In genomic region chr1:95035536-95035935, GRCh38 we compare ENCODE assay signal across 14 cellular contexts. TPM values are rescaled to one million over a fixed set of nuclear protein-coding genes. Genes with fewer than 3 reads are reported as not detected.
A peak's percentile ranks its signal among the peaks of the same experiment; 100 is the strongest.
DNase-seq lines count a peak whose midpoint lies in the region; FAIRE-seq and TF ChIP-seq lines count a peak whose summit lies in the region.
"Had no signal": no experiment of that assay in that cellular context is flagged by ENCODE, and none has a peak within 500 bp of the region (broad histone marks: within the 10 kb centered on the region; RNA-seq: fewer than 3 reads in every experiment).

No MANE protein-coding gene starts in this region.

- peak in 1 of 2 experiments; percentile 97; a peak in 2 of 4 replicates for TF ChIP-seq EP300 in SK-N-SH (IDR thresholded peaks at IDR 0.05; ENCODE audit: borderline replicate concordance in 1 of 2, low read depth in 1 of 2, low read length in 1 of 2)

- H3K9me2 ChIP-seq in SK-N-SH = no peaks in the 10 kb centered on the region

- H3K9me3 Mint-ChIP-seq in neural progenitor cell = no peaks in the 10 kb centered on the region
- H3K9me3 Mint-ChIP-seq: activated naive CD8-positive, alpha-beta T cell treated with anti-CD3 and anti-CD28 coated beads for 36 hours; memory B cell had no signal

- H3F3A ChIP-seq in SK-N-SH (replicated peaks; ENCODE audit: insufficient read depth) (peaks cover 24% of the 10 kb centered on the region), neural progenitor cell (ENCODE audit: low read depth) (no peaks in the 10 kb centered on the region)

- peak; percentile 82 for FAIRE-seq in urothelium cell line (lab: Jason Lieb, UNC)
- FAIRE-seq: pancreas had no signal

- H3K27me3 Mint-ChIP-seq in neural progenitor cell (ENCODE audit: insufficient read depth, low read depth) = peaks cover 2% of the 10 kb centered on the region
- H3K27me3 Mint-ChIP-seq: activated naive CD8-positive, alpha-beta T cell treated with anti-CD3 and anti-CD28 coated beads for 36 hours; memory B cell had no signal

- POLR2A ChIA-PET in SK-N-SH (lab: Yijun Ruan, JAX) = no interaction called here

- no peak overlapping the region for H3K4me3 Mint-ChIP-seq in neural progenitor cell
- H3K4me3 Mint-ChIP-seq: activated naive CD8-positive, alpha-beta T cell treated with anti-CD3 and anti-CD28 coated beads for 36 hours; memory B cell had no signal

- H3K4me2 ChIP-seq in SK-N-SH (peak overlapping the region; percentile 50; the same call in 1 of the 2 replicates), neural progenitor cell (no peak overlapping the region)

- H3K79me2 ChIP-seq in SK-N-SH (ENCODE audit: insufficient read depth) (no peaks in the 10 kb centered on the region), neural progenitor cell (ENCODE audit: low read depth) (no peaks in the 10 kb centered on the region)

- H2AFZ ChIP-seq in SK-N-SH (ENCODE audit: low read depth) (no peak overlapping the region), neural progenitor cell (replicated peaks) (no peak overlapping the region)

- H3K4me1 ChIP-seq in SK-N-SH (ENCODE audit: control insufficient read depth in 1 of 2, insufficient read depth in 2 of 2, low read depth in 1 of 2, low read length in 1 of 2) (peaks cover 8 to 19% of the 10 kb centered on the region in 2 experiments), right atrium auricular region (no peaks in the 10 kb centered on the region), neural progenitor cell (no peaks in the 10 kb centered on the region)
- H3K4me1 ChIP-seq: pancreas had no signal

- H3K36me3 Mint-ChIP-seq in neural progenitor cell = no peaks in the 10 kb centered on the region

- WGBS in SK-N-SH (ENCODE audit: low lambda C conversion rate) = 15% methylated on average over 1 of the region's 1 CpG

- H3K36me3 ChIP-seq in SK-N-SH (replicated peaks in 1 of 2; ENCODE audit: control insufficient read depth in 1 of 2, insufficient read depth in 2 of 2, low read length in 1 of 2) = no peaks in the 10 kb centered on the region
- H3K36me3 ChIP-seq in right atrium auricular region = no peaks in the 10 kb centered on the region
- H3K36me3 ChIP-seq in neural progenitor cell = no peaks in the 10 kb centered on the region
- H3K36me3 ChIP-seq: pancreas had no signal

- H3K9ac ChIP-seq in SK-N-SH = peak overlapping the region; percentile 56
- H3K9ac ChIP-seq in neural progenitor cell = no peak overlapping the region

- H3K27me3 ChIP-seq in SK-N-SH (ENCODE audit: insufficient read depth) = no peaks in the 10 kb centered on the region
- H3K27me3 ChIP-seq in right atrium auricular region = no peaks in the 10 kb centered on the region
- H3K27me3 ChIP-seq in neural progenitor cell = no peaks in the 10 kb centered on the region
- H3K27me3 ChIP-seq: pancreas had no signal

- CTCF ChIA-PET in SK-N-SH (lab: Yijun Ruan, JAX) = interaction anchor here (0.6 to 0.9 kb wide), 2 partner anchors 230 to 508 kb away, joined by 3 read pairs; no protein-coding TSS in a partner anchor

- H3K4me3 ChIP-seq in SK-N-SH (ENCODE audit: low read depth in 2 of 2, low read length in 1 of 2) = no peak overlapping the region
- no peak overlapping the region for H3K4me3 ChIP-seq in fibroblast of the aortic adventitia (ENCODE audit: low read depth, low read length)
- H3K4me3 ChIP-seq in right atrium auricular region = no peak overlapping the region
- no peak overlapping the region for H3K4me3 ChIP-seq in neural progenitor cell
- H3K4me3 ChIP-seq: pancreas had no signal

- TF ChIP-seq RAD21 in SK-N-SH (IDR thresholded peaks at IDR 0.05; ENCODE audit: low read length) = no peak

- no peaks in the 10 kb centered on the region for H3K4me1 Mint-ChIP-seq in neural progenitor cell
- H3K4me1 Mint-ChIP-seq: activated naive CD8-positive, alpha-beta T cell treated with anti-CD3 and anti-CD28 coated beads for 36 hours; memory B cell had no signal

- H3K9me3 ChIP-seq in SK-N-SH (no peaks in the 10 kb centered on the region), right atrium auricular region (no peaks in the 10 kb centered on the region), neural progenitor cell (ENCODE audit: low read depth) (no peaks in the 10 kb centered on the region)
- H3K9me3 ChIP-seq: pancreas had no signal

- H3K27ac Mint-ChIP-seq in neural progenitor cell = no peak overlapping the region
- H3K27ac Mint-ChIP-seq: activated naive CD8-positive, alpha-beta T cell treated with anti-CD3 and anti-CD28 coated beads for 36 hours; memory B cell had no signal

- TF ChIP-seq CTCF in SK-N-SH (IDR thresholded peaks at IDR 0.05) (no peak), fibroblast of the aortic adventitia (IDR thresholded peaks at IDR 0.05; ENCODE audit: insufficient read depth, low read length) (no peak), right atrium auricular region (IDR thresholded peaks at IDR 0.05) (no peak), neural progenitor cell (IDR thresholded peaks at IDR 0.05) (no peak)

- no peaks in the 10 kb centered on the region for H4K20me1 ChIP-seq in SK-N-SH (ENCODE audit: insufficient read depth)
- no peaks in the 10 kb centered on the region for H4K20me1 ChIP-seq in neural progenitor cell (ENCODE audit: low read depth)

- H3K27ac ChIP-seq in SK-N-SH (ENCODE audit: low read depth in 2 of 2, low read length in 1 of 2) = peak overlapping the region in 1 of 2 experiments; percentile 90; a peak in 2 of 4 replicates
- no peak overlapping the region for H3K27ac ChIP-seq in right atrium auricular region
- H3K27ac ChIP-seq in neural progenitor cell = no peak overlapping the region
- H3K27ac ChIP-seq: 22Rv1, pancreas had no signal

- DNase-seq in DMS53 (lab: John Stamatoyannopoulos, UW) (peak; percentile 32), DMS53 treated with DMSO at 0.1 percent for 48 hours (lab: John Stamatoyannopoulos, UW; ENCODE audit: unreplicated experiment) (no peak), SK-N-SH (no peak), fibroblast of the aortic adventitia (ENCODE audit: low read depth) (peak; percentile 93), urothelium cell line (ENCODE audit: low spot score) (peak; percentile 68), right atrium auricular region (ENCODE audit: low spot score) (no peak), neural progenitor cell (ENCODE audit: low spot score) (no peak), UCSD-AML1 (lab: John Stamatoyannopoulos, UW; ENCODE audit: unreplicated experiment) (no peak)
- DNase-seq: activated naive CD8-positive, alpha-beta T cell treated with anti-CD3 and anti-CD28 coated beads for 36 hours; DMS79; hippocampal formation; pancreas had no signal

TF ChIP-seq in SK-N-SH, 30 proteins besides CTCF, POLR2A, EP300 and RAD21 (continues in another document):
- TF ChIP-seq EZH2phosphoT487 (IDR thresholded peaks at IDR 0.05; ENCODE audit: borderline replicate concordance, low read depth) = no peak
- TF ChIP-seq MAX (IDR thresholded peaks at IDR 0.05; ENCODE audit: low read depth) = peak; percentile 32; the same call in 1 of the 2 replicates
- no peak; the same call in 1 of the 2 replicates for TF ChIP-seq ELF1 (IDR thresholded peaks at IDR 0.05)
- peak; percentile 91 for TF ChIP-seq PBX3 (IDR thresholded peaks at IDR 0.05)
- TF ChIP-seq SIN3A (IDR thresholded peaks at IDR 0.05; ENCODE audit: borderline replicate concordance, low read depth, low read length) = no peak
- TF ChIP-seq GATA2 (CRISPR knock-in tag; IDR thresholded peaks at IDR 0.05) = no peak
- peak; percentile 94 for TF ChIP-seq JUND (IDR thresholded peaks at IDR 0.05)
- TF ChIP-seq NRF1 (IDR thresholded peaks at IDR 0.05; ENCODE audit: low read depth, low read length) = no peak
- peak; percentile 78 for TF ChIP-seq MEF2A (IDR thresholded peaks at IDR 0.05; ENCODE audit: borderline replicate concordance, low read depth)
- peak; percentile 99 for TF ChIP-seq TCF12 (IDR thresholded peaks at IDR 0.05)
- peak; percentile 23; the same call in 1 of the 2 replicates for TF ChIP-seq USF1 (IDR thresholded peaks at IDR 0.05; ENCODE audit: borderline replicate concordance, low read depth)
- TF ChIP-seq MXI1 (IDR thresholded peaks at IDR 0.05; ENCODE audit: low read depth, low read length) = no peak

RNA-seq across cellular contexts. Expression of gene ALG14, which starts 37.2 kb away (rescaled TPM):
- polyA plus RNA-seq in SK-N-SH (2012; rRNA removed) = 2.5 and 2.6 TPM in 2 replicates
- polyA plus RNA-seq in SK-N-SH (2012; cell fraction: cytosol; rRNA removed) = 2.4 and 3.1 TPM in 2 replicates
- 1.4 and 1.7 TPM in 2 replicates for polyA plus RNA-seq in SK-N-SH (2012; cell fraction: nucleus; rRNA removed)
- total RNA-seq in fibroblast of the aortic adventitia (ENCODE audit: low replicate concordance) (1.2 and 2.4 TPM in 2 replicates), right atrium auricular region (under 1 TPM; 0.74 to 0.79 TPM), neural progenitor cell (ENCODE audit: low replicate concordance) (0.49 and 0.53 TPM in 2 replicates)

Comparison
In these comparisons a context has a peak if more than half of its experiments do, and no peak if none do; other contexts are left out.
1. DNase-seq: peak in DMS53 (single experiment), fibroblast of the aortic adventitia (single experiment) and urothelium cell line (single experiment); none in DMS53 treated with DMSO at 0.1 percent for 48 hours (single experiment), SK-N-SH (single experiment), right atrium auricular region (single experiment), neural progenitor cell (single experiment) and UCSD-AML1 (single experiment).